ENCODE assay signal across 10 cellular contexts in the genomic region with DNA sequence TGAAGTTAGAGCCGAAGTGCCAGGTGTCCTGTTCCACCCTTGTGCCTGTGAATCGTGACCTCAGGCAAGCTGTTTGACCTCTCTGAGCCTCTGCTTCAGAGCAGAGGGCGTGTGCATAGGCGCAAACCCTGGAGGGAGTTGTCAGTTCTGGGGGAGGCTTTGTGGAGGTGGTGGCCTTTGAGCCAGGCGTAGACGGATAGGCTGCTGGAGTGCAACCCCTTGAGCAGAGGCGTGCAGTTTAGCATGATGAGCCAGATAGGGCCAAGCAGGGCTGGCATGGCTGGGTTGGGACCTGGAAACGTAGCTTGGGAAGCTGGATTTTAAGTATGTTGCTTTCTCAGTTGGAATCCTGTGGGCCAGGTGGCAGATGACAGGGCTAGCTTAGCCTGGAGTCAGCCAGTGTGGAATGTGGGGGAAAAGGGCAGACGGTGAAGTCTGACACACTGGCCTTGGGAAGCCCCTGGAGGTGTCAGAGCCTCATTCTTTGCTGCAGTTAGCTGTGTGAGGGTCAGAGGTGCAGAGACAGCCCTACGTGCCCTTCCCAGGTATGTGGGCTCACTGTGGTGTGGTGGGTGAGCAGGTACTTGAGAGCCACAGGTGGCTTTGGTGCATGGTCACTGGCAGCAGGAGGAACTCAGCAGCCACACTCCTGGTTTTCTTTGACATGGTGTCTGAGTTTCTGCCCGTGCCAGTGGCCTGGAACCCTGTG.
DNase-seq lines count a peak whose midpoint lies in the region; ATAC-seq, FAIRE-seq and TF ChIP-seq lines count a peak whose summit lies in the region.
"Had no signal": no experiment of that assay in that cellular context is flagged by ENCODE, and none has a peak within 500 bp of the region (broad histone marks: within the 10 kb centered on the region; RNA-seq: fewer than 3 reads in every experiment).

No MANE protein-coding gene starts in this region.

- no peak overlapping the region for H3K27ac Mint-ChIP-seq in GM23338

- no peak overlapping the region for H3K4me3 ChIP-seq in GM23338
- H3K4me3 ChIP-seq in WERI-Rb-1 (ENCODE audit: low read depth, low read length) = no peak overlapping the region
- H3K4me3 ChIP-seq in skeletal muscle satellite cell (ENCODE audit: low read length) = peak overlapping the region; percentile 79

- peaks cover 13% of the 10 kb centered on the region for H4K20me1 ChIP-seq in GM23338 (replicated peaks; ENCODE audit: insufficient read depth)

- no peak overlapping the region for H2AFZ ChIP-seq in GM23338

- H3F3A ChIP-seq in GM23338 (replicated peaks; ENCODE audit: low read depth) = peaks cover 10% of the 10 kb centered on the region

- H3K36me3 ChIP-seq in GM23338 (ENCODE audit: insufficient read depth) = no peaks in the 10 kb centered on the region
- peaks cover 25% of the 10 kb centered on the region for H3K36me3 ChIP-seq in WERI-Rb-1
- H3K36me3 ChIP-seq in skeletal muscle satellite cell (ENCODE audit: insufficient read depth, low read length) = no peaks in the 10 kb centered on the region

- H3K4me1 ChIP-seq in GM23338 (ENCODE audit: insufficient read depth) (peaks cover 25% of the 10 kb centered on the region; the same call in 1 of the 2 replicates), skeletal muscle satellite cell (ENCODE audit: control insufficient read depth, insufficient read depth, low read length) (peaks cover 54% of the 10 kb centered on the region)

- peak overlapping the region; percentile 84; the same call in 1 of the 2 replicates for H3K27ac ChIP-seq in GM23338 (ENCODE audit: low read depth)
- H3K27ac ChIP-seq in WERI-Rb-1 = peak overlapping the region; percentile 3; the same call in 1 of the 2 replicates

- H3K4me1 Mint-ChIP-seq in GM23338 = peaks cover 40% of the 10 kb centered on the region

- no peaks in the 10 kb centered on the region for H3K9me2 ChIP-seq in GM23338 (ENCODE audit: insufficient read depth)

- DNase-seq in GM23338 (ENCODE audit: low spot score) (peak; percentile 32), WERI-Rb-1 (no peak), iris pigment epithelial cell (ENCODE audit: low read depth) (peak; percentile 39), NCI-H446 treated with DMSO at 0.1 percent for 48 hours (lab: John Stamatoyannopoulos, UW) (no peak), NCI-H446 (lab: John Stamatoyannopoulos, UW) (no peak), urothelium cell line (ENCODE audit: low spot score) (no peak)

- H3K4me3 Mint-ChIP-seq in GM23338 = no peak overlapping the region

- no peak for ATAC-seq in GM23338
- no peak for ATAC-seq in GM18502 (IDR thresholded peaks at IDR 0.05; ENCODE audit: poor library complexity, unreplicated experiment)

- H3K4me2 ChIP-seq in GM23338 (0 out of 2 replicates have a peak overlapping the region, but pooled peaks have one; percentile 26), skeletal muscle satellite cell (ENCODE audit: low read length) (peak overlapping the region; percentile 96)

- H3K9me3 ChIP-seq in WERI-Rb-1 (ENCODE audit: severe bottlenecking) = no peaks in the 10 kb centered on the region
- no peaks in the 10 kb centered on the region for H3K9me3 ChIP-seq in skeletal muscle satellite cell (replicated peaks; ENCODE audit: low read length)

- H3K27me3 ChIP-seq in GM23338 (ENCODE audit: insufficient read depth) = no peaks in the 10 kb centered on the region
- no peaks in the 10 kb centered on the region for H3K27me3 ChIP-seq in WERI-Rb-1 (ENCODE audit: insufficient read depth, low read depth, severe bottlenecking)
- no peaks in the 10 kb centered on the region for H3K27me3 ChIP-seq in skeletal muscle satellite cell (ENCODE audit: control insufficient read depth, insufficient read depth, low read length)

- peaks cover 70% of the 10 kb centered on the region for H3K79me2 ChIP-seq in GM23338 (replicated peaks; ENCODE audit: insufficient read depth)

- no peaks in the 10 kb centered on the region for H3K36me3 Mint-ChIP-seq in GM23338 (ENCODE audit: low read depth)

- no peaks in the 10 kb centered on the region for H3K9me3 Mint-ChIP-seq in GM23338

- TF ChIP-seq CTCF in GM23338 (conservative IDR thresholded peaks at IDR 0.05; ENCODE audit: low read depth in 2 of 2) (no peak), WERI-Rb-1 (IDR thresholded peaks at IDR 0.05; ENCODE audit: low read depth, low read length) (no peak)

- peak overlapping the region; percentile 82 for H3K9ac ChIP-seq in skeletal muscle satellite cell (ENCODE audit: low read depth, low read length)

- no peak for FAIRE-seq in urothelium cell line (lab: Jason Lieb, UNC)
- FAIRE-seq: G401.6, HTR-8/SVneo had no signal

- H3K27me3 Mint-ChIP-seq in GM23338 (ENCODE audit: insufficient read depth, low read depth, poor library complexity) = peaks cover 5% of the 10 kb centered on the region

TF ChIP-seq in GM23338, 12 proteins besides CTCF, POLR2A, EP300 and RAD21:
- TF ChIP-seq EZH2 (IDR thresholded peaks at IDR 0.05; ENCODE audit: low read depth, unreplicated experiment) = no peak

Comparison
In these comparisons a context has a peak if more than half of its experiments do, and no peak if none do; other contexts are left out.
1. DNase-seq: peak in GM23338 (single experiment) and iris pigment epithelial cell (single experiment); none in WERI-Rb-1 (single experiment), NCI-H446 treated with DMSO at 0.1 percent for 48 hours (single experiment), NCI-H446 (0 of 2) and urothelium cell line (single experiment).